Comparison of ENCODE assay signal across 8 cellular contexts in the genomic region with DNA sequence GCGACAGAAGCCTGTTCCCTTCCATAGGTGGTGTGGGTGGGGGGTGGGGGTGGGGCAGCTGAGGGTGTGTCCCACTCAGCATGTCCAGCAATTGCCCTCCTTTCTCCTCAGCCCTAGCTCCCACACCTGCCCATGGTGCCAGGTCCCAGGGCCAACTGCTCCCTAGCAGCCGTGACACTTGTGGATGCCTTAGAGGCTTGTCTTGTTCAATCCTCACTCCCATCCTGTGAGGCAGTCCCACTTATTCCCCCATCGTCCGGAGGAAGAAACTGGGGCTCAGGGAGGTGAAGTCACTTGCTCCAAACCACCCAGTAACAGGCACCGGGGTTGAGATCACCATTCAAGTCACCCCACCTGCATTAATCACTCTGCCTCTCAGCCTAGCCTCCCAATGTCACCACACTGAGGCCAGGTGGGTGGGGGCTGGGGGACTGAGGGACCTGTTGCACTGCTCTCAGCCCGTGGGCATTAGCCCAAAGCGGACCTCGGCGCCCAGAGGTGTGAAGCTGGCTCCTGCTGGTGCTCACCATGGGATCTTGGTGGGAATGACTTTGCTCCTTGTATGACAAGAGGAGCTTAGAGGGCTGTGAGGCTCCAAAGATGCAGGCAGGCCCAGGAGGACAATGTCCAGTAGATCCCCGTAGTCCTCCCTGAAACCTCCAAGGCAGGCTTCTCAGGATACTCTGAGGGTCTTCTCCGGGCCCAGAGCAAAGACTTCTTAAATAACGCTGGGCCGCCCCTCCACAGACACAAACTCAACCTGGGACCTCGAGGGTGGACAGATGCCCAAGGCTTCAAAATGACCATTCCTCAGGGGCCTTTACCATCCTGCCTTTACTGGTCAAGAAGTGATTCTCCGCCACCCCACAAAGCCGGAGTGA. TPM values are rescaled to one million over a fixed set of nuclear protein-coding genes. Genes with fewer than 3 reads are reported as not detected.
DNase-seq lines count a peak whose midpoint lies in the region; ATAC-seq, FAIRE-seq and TF ChIP-seq lines count a peak whose summit lies in the region.

No MANE protein-coding gene starts in this region.

- DNase-seq in GM13977 (ENCODE audit: low spot score) (peak; percentile 17), frontal cortex (ENCODE audit: low spot score in 2 of 2) (peak; percentile 12 to 21), cortex of kidney (lab: John Stamatoyannopoulos, UW) (no peak), DMS 273 treated with DMSO at 0.1 percent for 48 hours (lab: John Stamatoyannopoulos, UW) (no peak)

- peak overlapping the region; percentile 4 to 59 (median 41) for H3K4me3 ChIP-seq in skeletal muscle tissue (ENCODE audit: low read length in 3 of 3)

- no peaks in the 10 kb centered on the region for H3K9me3 ChIP-seq in skeletal muscle tissue (ENCODE audit: control insufficient read depth in 3 of 3, low read length in 3 of 3)

- TF ChIP-seq CTCF in GM13977 (IDR thresholded peaks at IDR 0.05; ENCODE audit: extremely low read depth, insufficient read depth, missing control alignments) = no peak
- TF ChIP-seq CTCF in VCaP (conservative IDR thresholded peaks at IDR 0.05) = no peak

- H3K27me3 ChIP-seq in skeletal muscle tissue (ENCODE audit: control insufficient read depth in 3 of 3, insufficient read depth in 3 of 3, low read length in 3 of 3) = peaks cover 0 to 3% (median 0%) of the 10 kb centered on the region in 3 donors

- peak overlapping the region in 1 of 3 donors; percentile 69 for H3K9ac ChIP-seq in skeletal muscle tissue (ENCODE audit: low read depth in 1 of 3, low read length in 3 of 3)

- peak overlapping the region; percentile 97; the same call in 1 of the 2 replicates for H3K27ac ChIP-seq in VCaP
- no peak overlapping the region for H3K27ac ChIP-seq in skeletal muscle tissue (ENCODE audit: low read depth, low read length)

- peaks cover 5 to 8% (median 6%) of the 10 kb centered on the region in 3 donors for H3K36me3 ChIP-seq in skeletal muscle tissue (ENCODE audit: control insufficient read depth in 3 of 3, insufficient read depth in 3 of 3, low read length in 3 of 3)

- FAIRE-seq in frontal cortex (lab: Jason Lieb, UNC) = no peak

- in situ Hi-C loops in GM13977 (cut with MboI; ENCODE audit: low pct_unique_long_range_greater_than_20kb, low sequenced_read_pairs, unreplicated experiment) = no loop called here

- peaks cover 36 to 59% (median 55%) of the 10 kb centered on the region in 3 donors for H3K4me1 ChIP-seq in skeletal muscle tissue (ENCODE audit: control insufficient read depth in 3 of 3, insufficient read depth in 3 of 3, low read length in 3 of 3)

- no peak for ATAC-seq in HG02852 (IDR thresholded peaks at IDR 0.05; ENCODE audit: unreplicated experiment)
- ATAC-seq in GM21526 (IDR thresholded peaks at IDR 0.05; ENCODE audit: low FRiP score, unreplicated experiment) = no peak

RNA-seq across cellular contexts. Expression of a gene that starts 1.8 kb away (rescaled TPM):
- 39.9 TPM for total RNA-seq in frontal cortex
- 20.9 TPM for total RNA-seq in skeletal muscle tissue

RNA-seq across cellular contexts. Expression of a gene that starts 4.5 kb away (rescaled TPM):
- 2.0 TPM for total RNA-seq in frontal cortex
- 1.0 TPM for total RNA-seq in skeletal muscle tissue

RNA-seq across cellular contexts. Expression of a gene that starts 36.7 kb away (rescaled TPM):
- 13.9 TPM for total RNA-seq in frontal cortex
- total RNA-seq in skeletal muscle tissue = 67.3 TPM

Comparison
In these comparisons a context has a peak if more than half of its experiments do, and no peak if none do; other contexts are left out.
1. DNase-seq: peak in GM13977 (single experiment) and frontal cortex (2 of 2); none in cortex of kidney (single experiment) and DMS 273 treated with DMSO at 0.1 percent for 48 hours (single experiment).